ENCODE assay signal across 7 cellular contexts in genomic region chr1:204453141-204453772, GRCh38. TPM values are rescaled to one million over a fixed set of nuclear protein-coding genes. Genes with fewer than 3 reads are reported as not detected.
A peak's percentile ranks its signal among the peaks of the same experiment; 100 is the strongest.
DNase-seq lines count a peak whose midpoint lies in the region; ATAC-seq and TF ChIP-seq lines count a peak whose summit lies in the region.

No MANE protein-coding gene starts in this region.

- H3K27me3 ChIP-seq in body of pancreas = no peaks in the 10 kb centered on the region

- H3K27me3 Mint-ChIP-seq in activated T-helper 1 cell treated with anti-CD3 and anti-CD28 coated beads, Interleukin-12 subunit alpha, Interleukin-12 subunit beta, Interleukin-2, Interleukin-4 antibody, amounts not matched to agents 30 ng/mL and 10 ng/mL and 1 ng/mL, durations not matched to agents 14 hours and 24 hours and 36 hours (ENCODE audit: insufficient read depth) = no peaks in the 10 kb centered on the region
- no peaks in the 10 kb centered on the region for H3K27me3 Mint-ChIP-seq in chondrocyte (ENCODE audit: low read depth)

- WGBS in body of pancreas, 2 donors = 66 to 75% methylated on average over 8 of the region's 8 CpGs

- no peak for TF ChIP-seq POLR2A in body of pancreas (IDR thresholded peaks at IDR 0.05)

- intact Hi-C loops in activated T-helper 1 cell treated with anti-CD3 and anti-CD28 coated beads, Interleukin-12 subunit alpha, Interleukin-12 subunit beta, Interleukin-2, Interleukin-4 antibody, amounts not matched to agents 30 ng/mL and 10 ng/mL and 1 ng/mL, durations not matched to agents 14 hours and 24 hours and 36 hours (cut with micrococcal nuclease) = loop anchor here (1.0 kb wide), 3 partner anchors 9 to 41 kb away; partner anchors contain the start of gene PIK3C2B
- intact Hi-C loops in body of pancreas (cut with DNase I) = no loop called here

- H3K9me3 Mint-ChIP-seq in activated T-helper 1 cell treated with anti-CD3 and anti-CD28 coated beads, Interleukin-12 subunit alpha, Interleukin-12 subunit beta, Interleukin-2, Interleukin-4 antibody, amounts not matched to agents 30 ng/mL and 10 ng/mL and 1 ng/mL, durations not matched to agents 14 hours and 24 hours and 36 hours = no peaks in the 10 kb centered on the region
- H3K9me3 Mint-ChIP-seq in chondrocyte (ENCODE audit: low read depth) = no peaks in the 10 kb centered on the region

- peak overlapping the region in 1 of 4 donors; percentile 36 for H3K27ac ChIP-seq in body of pancreas

- peak overlapping the region; percentile 84 for H3K27ac Mint-ChIP-seq in activated T-helper 1 cell treated with anti-CD3 and anti-CD28 coated beads, Interleukin-12 subunit alpha, Interleukin-12 subunit beta, Interleukin-2, Interleukin-4 antibody, amounts not matched to agents 30 ng/mL and 10 ng/mL and 1 ng/mL, durations not matched to agents 14 hours and 24 hours and 36 hours
- no peak overlapping the region for H3K27ac Mint-ChIP-seq in chondrocyte (ENCODE audit: unreplicated experiment)

- ATAC-seq in GM21423 (IDR thresholded peaks at IDR 0.05; ENCODE audit: unreplicated experiment) (peak; percentile 80), HG03571 (IDR thresholded peaks at IDR 0.05; ENCODE audit: unreplicated experiment) (peak; percentile 85), body of pancreas (no peak)

- peak; percentile 62 for DNase-seq in activated T-helper 1 cell treated with anti-CD3 and anti-CD28 coated beads, Interleukin-12 subunit alpha, Interleukin-12 subunit beta, Interleukin-2, Interleukin-4 antibody, amounts not matched to agents 30 ng/mL and 10 ng/mL and 1 ng/mL, durations not matched to agents 14 hours and 24 hours and 36 hours (ENCODE audit: low spot score)
- DNase-seq in stimulated activated CD4-positive, alpha-beta T cell treated with anti-CD3 and anti-CD28 coated beads, Interleukin-12 subunit alpha, Interleukin-12 subunit beta, amount 100 ng/mL, for 24 hours (ENCODE audit: low read depth in 2 of 2) = peak; percentile 39 to 43
- no peak for DNase-seq in chondrocyte (ENCODE audit: low spot score)
- no peak for DNase-seq in body of pancreas
- DNase-seq in RPMI8226 = no peak

- H3K36me3 Mint-ChIP-seq in activated T-helper 1 cell treated with anti-CD3 and anti-CD28 coated beads, Interleukin-12 subunit alpha, Interleukin-12 subunit beta, Interleukin-2, Interleukin-4 antibody, amounts not matched to agents 30 ng/mL and 10 ng/mL and 1 ng/mL, durations not matched to agents 14 hours and 24 hours and 36 hours (ENCODE audit: low read depth) = peaks cover 31% of the 10 kb centered on the region
- H3K36me3 Mint-ChIP-seq in chondrocyte (ENCODE audit: low read depth) = peaks cover 21% of the 10 kb centered on the region

- H3K4me1 Mint-ChIP-seq in activated T-helper 1 cell treated with anti-CD3 and anti-CD28 coated beads, Interleukin-12 subunit alpha, Interleukin-12 subunit beta, Interleukin-2, Interleukin-4 antibody, amounts not matched to agents 30 ng/mL and 10 ng/mL and 1 ng/mL, durations not matched to agents 14 hours and 24 hours and 36 hours (ENCODE audit: low read depth) = peaks cover 45% of the 10 kb centered on the region
- no peaks in the 10 kb centered on the region for H3K4me1 Mint-ChIP-seq in chondrocyte (ENCODE audit: low read depth)

- no peaks in the 10 kb centered on the region for H3K36me3 ChIP-seq in body of pancreas (replicated peaks in 1 of 2; ENCODE audit: insufficient read depth in 1 of 2, low read depth in 2 of 2)

- TF ChIP-seq CTCF in chondrocyte (IDR thresholded peaks at IDR 0.05) (no peak), body of pancreas (IDR thresholded peaks at IDR 0.05) (no peak)

- H3K4me1 ChIP-seq in body of pancreas = peaks cover 20% of the 10 kb centered on the region

- H3K4me3 ChIP-seq in body of pancreas = no peak overlapping the region

- no peaks in the 10 kb centered on the region for H3K9me3 ChIP-seq in body of pancreas

- H3K4me3 Mint-ChIP-seq in activated T-helper 1 cell treated with anti-CD3 and anti-CD28 coated beads, Interleukin-12 subunit alpha, Interleukin-12 subunit beta, Interleukin-2, Interleukin-4 antibody, amounts not matched to agents 30 ng/mL and 10 ng/mL and 1 ng/mL, durations not matched to agents 14 hours and 24 hours and 36 hours = peak overlapping the region; percentile 75
- no peak overlapping the region for H3K4me3 Mint-ChIP-seq in chondrocyte (ENCODE audit: unreplicated experiment)

RNA-seq across cellular contexts. Expression of gene PIK3C2B, which starts 41.3 kb away (rescaled TPM):
- total RNA-seq in activated T-helper 1 cell treated with anti-CD3 and anti-CD28 coated beads, Interleukin-12 subunit alpha, Interleukin-12 subunit beta, Interleukin-2, Interleukin-4 antibody, amounts not matched to agents 30 ng/mL and 10 ng/mL and 1 ng/mL, durations not matched to agents 14 hours and 24 hours and 36 hours = 21.8 and 24.1 TPM in 2 replicates
- total RNA-seq in chondrocyte (19.5 to 22.4 TPM (median 19.6 TPM) in 3 replicates), body of pancreas (10 to 100 TPM; 11.4 to 18.1 TPM)

RNA-seq across cellular contexts. Expression of gene PPP1R15B, which starts 41.6 kb away (rescaled TPM):
- total RNA-seq in activated T-helper 1 cell treated with anti-CD3 and anti-CD28 coated beads, Interleukin-12 subunit alpha, Interleukin-12 subunit beta, Interleukin-2, Interleukin-4 antibody, amounts not matched to agents 30 ng/mL and 10 ng/mL and 1 ng/mL, durations not matched to agents 14 hours and 24 hours and 36 hours = 75.8 and 76.2 TPM in 2 replicates
- 29.7 to 41.0 TPM (median 40.9 TPM) in 3 replicates for total RNA-seq in chondrocyte
- total RNA-seq in body of pancreas = 10 to 100 TPM; 32.9 to 34.3 TPM

Comparison
In these comparisons a context has a peak if more than half of its experiments do, and no peak if none do; other contexts are left out.
1. DNase-seq: peak in activated T-helper 1 cell treated with anti-CD3 and anti-CD28 coated beads, Interleukin-12 subunit alpha, Interleukin-12 subunit beta, Interleukin-2, Interleukin-4 antibody, amounts not matched to agents 30 ng/mL and 10 ng/mL and 1 ng/mL, durations not matched to agents 14 hours and 24 hours and 36 hours (single experiment) and stimulated activated CD4-positive, alpha-beta T cell treated with anti-CD3 and anti-CD28 coated beads, Interleukin-12 subunit alpha, Interleukin-12 subunit beta, amount 100 ng/mL, for 24 hours (2 of 2); none in chondrocyte (single experiment), body of pancreas (0 of 4) and RPMI8226 (single experiment).